ENCODE assay signal across 25 cellular contexts in the genomic region with DNA sequence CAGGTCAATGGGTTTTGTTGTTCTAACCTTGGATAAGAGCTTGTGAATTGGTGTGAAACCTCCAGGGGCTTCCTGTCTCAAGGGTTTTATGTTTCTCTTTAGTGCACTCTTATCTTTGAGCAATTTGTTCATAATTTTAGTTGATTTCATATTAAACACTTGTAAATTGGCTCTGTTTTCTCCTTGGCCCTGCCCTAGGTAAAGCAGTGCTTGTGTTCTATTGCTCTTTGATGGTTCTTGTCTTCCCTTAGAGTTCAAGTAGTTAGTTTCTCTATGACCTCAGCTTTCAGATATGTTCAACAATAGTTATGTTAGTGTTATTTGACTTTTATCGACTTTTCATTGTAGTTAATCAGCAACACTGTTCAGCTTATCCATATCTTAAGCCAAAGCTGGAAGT.
DNase-seq lines count a peak whose midpoint lies in the region; ATAC-seq and TF ChIP-seq lines count a peak whose summit lies in the region.
"Had no signal": no experiment of that assay in that cellular context is flagged by ENCODE, and none has a peak within 500 bp of the region (broad histone marks: within the 10 kb centered on the region; RNA-seq: fewer than 3 reads in every experiment).

No MANE protein-coding gene starts in this region.

- H3K23ac ChIP-seq in mesendoderm (ENCODE audit: low read length): no peak overlapping the region

- DNase-seq in natural killer cell (no peak), lower lobe of right lung (no peak), mesendoderm (peak; percentile 29), HT-29 (ENCODE audit: low spot score) (no peak), NCI-H187 treated with DMSO at 0.1 percent for 48 hours (lab: John Stamatoyannopoulos, UW) (no peak)
- no peak for DNase-seq in natural killer cell treated with Interleukin-12 subunit alpha and Interleukin-12 subunit beta and Interleukin-15 and Interleukin-18, amount 100 ng/mL, for 72 hours (ENCODE audit: low spot score)
- DNase-seq: AML-193; Caco-2; Calu3; CD4-positive, alpha-beta T cell; CD8-positive, alpha-beta T cell; DMS 273 treated with DMSO at 0.1 percent for 48 hours; DMS153; DMS53; DMS79; DND-41; EL; GDM1 had no signal

- no peaks in the 10 kb centered on the region for H3K27me3 Mint-ChIP-seq in natural killer cell (ENCODE audit: low read depth in 2 of 2)
- H3K27me3 Mint-ChIP-seq in natural killer cell treated with Interleukin-12 subunit alpha and Interleukin-12 subunit beta and Interleukin-15 and Interleukin-18, amount 100 ng/mL, for 72 hours: no peaks in the 10 kb centered on the region
- H3K27me3 Mint-ChIP-seq: B cell; CD4-positive, alpha-beta T cell had no signal

- H3K4me1 ChIP-seq in lower lobe of right lung: no peaks in the 10 kb centered on the region
- no peaks in the 10 kb centered on the region for H3K4me1 ChIP-seq in mesendoderm (ENCODE audit: control insufficient read depth, low read depth, low read length)
- H3K4me1 ChIP-seq: A549; BLaER1 treated with 17β-estradiol and CSF1 and Interleukin-3, amounts not matched to agents 10 nM and 100 nM; Caco-2 had no signal

- H2BK120ac ChIP-seq in mesendoderm (ENCODE audit: low read depth, low read length): no peak overlapping the region

- H3K9me3 Mint-ChIP-seq in natural killer cell: peaks cover 2 to 3% of the 10 kb centered on the region in 2 donors
- H3K9me3 Mint-ChIP-seq in natural killer cell treated with Interleukin-12 subunit alpha and Interleukin-12 subunit beta and Interleukin-15 and Interleukin-18, amount 100 ng/mL, for 72 hours: peaks cover 8% of the 10 kb centered on the region

- no peak overlapping the region for H3K4ac ChIP-seq in mesendoderm (ENCODE audit: low read depth, low read length)

- ATAC-seq in natural killer cell (no peak), lower lobe of right lung (peak; percentile 47 to 61), HG03439 (IDR thresholded peaks at IDR 0.05; ENCODE audit: unreplicated experiment) (no peak)
- no peak for ATAC-seq in natural killer cell treated with Interleukin-12 subunit alpha and Interleukin-12 subunit beta and Interleukin-15 and Interleukin-18, amount 100 ng/mL, for 72 hours
- ATAC-seq: A549; CD8-positive, alpha-beta T cell; GM12878 had no signal

- no peak overlapping the region for H2BK15ac ChIP-seq in mesendoderm (replicated peaks; ENCODE audit: low read depth)

- no peak overlapping the region for H4K5ac ChIP-seq in mesendoderm (ENCODE audit: low read length)

- H3K4me1 Mint-ChIP-seq in natural killer cell: peaks cover 6 to 7% of the 10 kb centered on the region in 2 donors
- peaks cover 0 to 6% of the 10 kb centered on the region in 2 donors for H3K4me1 Mint-ChIP-seq in natural killer cell treated with Interleukin-12 subunit alpha and Interleukin-12 subunit beta and Interleukin-15 and Interleukin-18, amount 100 ng/mL, for 72 hours (ENCODE audit: low read depth in 2 of 2)
- H3K4me1 Mint-ChIP-seq: B cell had no signal

- H3K79me2 ChIP-seq in mesendoderm (ENCODE audit: control insufficient read depth, insufficient read depth, low read length): no peaks in the 10 kb centered on the region

- peak overlapping the region; percentile 20 to 65 for H3K27ac Mint-ChIP-seq in natural killer cell
- no peak overlapping the region for H3K27ac Mint-ChIP-seq in natural killer cell treated with Interleukin-12 subunit alpha and Interleukin-12 subunit beta and Interleukin-15 and Interleukin-18, amount 100 ng/mL, for 72 hours
- H3K27ac Mint-ChIP-seq: B cell; CD4-positive, alpha-beta T cell; CD8-positive, alpha-beta T cell had no signal

- H3K27me3 ChIP-seq in lower lobe of right lung (ENCODE audit: low read depth) (no peaks in the 10 kb centered on the region), mesendoderm (ENCODE audit: insufficient read depth, low read length, poor library complexity) (no peaks in the 10 kb centered on the region)
- H3K27me3 ChIP-seq: BLaER1 treated with 17β-estradiol and CSF1 and Interleukin-3, amounts not matched to agents 10 nM and 100 nM had no signal

- TF ChIP-seq CTCF in natural killer cell (IDR thresholded peaks at IDR 0.05) (no peak), lower lobe of right lung (IDR thresholded peaks at IDR 0.05) (no peak)

- H3K4me3 ChIP-seq in lower lobe of right lung (no peak overlapping the region), mesendoderm (ENCODE audit: low read length) (no peak overlapping the region)
- H3K4me3 ChIP-seq: A549; BLaER1 treated with 17β-estradiol and CSF1 and Interleukin-3, amounts not matched to agents 10 nM and 100 nM; GM12878 had no signal

- no peaks in the 10 kb centered on the region for H3K79me1 ChIP-seq in mesendoderm (ENCODE audit: low read length)

- H3K9ac ChIP-seq in mesendoderm (ENCODE audit: low read length): no peak overlapping the region
- H3K9ac ChIP-seq: BLaER1 treated with 17β-estradiol and CSF1 and Interleukin-3, amounts not matched to agents 10 nM and 100 nM had no signal

- no peak overlapping the region for H2BK5ac ChIP-seq in mesendoderm (ENCODE audit: low read length)

- WGBS in mesendoderm (ENCODE audit: extremely low coverage, insufficient coverage, low lambda C conversion rate): no CpG with 5 or more reads among the region's 1 CpG

- intact Hi-C loops in natural killer cell (cut with micrococcal nuclease): no loop called here
- intact Hi-C loops in lower lobe of right lung (cut with DNase I): no loop called here

- no peak overlapping the region for H3K56ac ChIP-seq in mesendoderm (ENCODE audit: low read length)

- H3K18ac ChIP-seq in mesendoderm (ENCODE audit: low read length): no peak overlapping the region

- H3K4me2 ChIP-seq in mesendoderm (ENCODE audit: low read length): no peak overlapping the region
- H3K4me2 ChIP-seq: A549; BLaER1 treated with 17β-estradiol and CSF1 and Interleukin-3, amounts not matched to agents 10 nM and 100 nM had no signal

- H3K36me3 Mint-ChIP-seq in natural killer cell: no peaks in the 10 kb centered on the region
- H3K36me3 Mint-ChIP-seq in natural killer cell treated with Interleukin-12 subunit alpha and Interleukin-12 subunit beta and Interleukin-15 and Interleukin-18, amount 100 ng/mL, for 72 hours: no peaks in the 10 kb centered on the region
- H3K36me3 Mint-ChIP-seq: CD8-positive, alpha-beta T cell had no signal

- H3K27ac ChIP-seq in lower lobe of right lung (no peak overlapping the region), mesendoderm (ENCODE audit: low read depth, low read length) (no peak overlapping the region)
- H3K27ac ChIP-seq: 22Rv1; A549; BLaER1 treated with 17β-estradiol and CSF1 and Interleukin-3, amounts not matched to agents 10 nM and 100 nM; C4-2B had no signal

- H4K8ac ChIP-seq in mesendoderm (ENCODE audit: low read depth, low read length): no peak overlapping the region

- H3K36me3 ChIP-seq in lower lobe of right lung: no peaks in the 10 kb centered on the region
- no peaks in the 10 kb centered on the region for H3K36me3 ChIP-seq in mesendoderm (ENCODE audit: control insufficient read depth, insufficient read depth, low read length)
- H3K36me3 ChIP-seq: BLaER1 treated with 17β-estradiol and CSF1 and Interleukin-3, amounts not matched to agents 10 nM and 100 nM had no signal

- no peaks in the 10 kb centered on the region for H3K9me3 ChIP-seq in lower lobe of right lung
- H3K9me3 ChIP-seq: A549; BLaER1 treated with 17β-estradiol and CSF1 and Interleukin-3, amounts not matched to agents 10 nM and 100 nM; Caco-2 had no signal

- H3K4me3 Mint-ChIP-seq in natural killer cell: peak overlapping the region; percentile 32
- no peak overlapping the region for H3K4me3 Mint-ChIP-seq in natural killer cell treated with Interleukin-12 subunit alpha and Interleukin-12 subunit beta and Interleukin-15 and Interleukin-18, amount 100 ng/mL, for 72 hours
- H3K4me3 Mint-ChIP-seq: B cell; CD4-positive, alpha-beta T cell; CD8-positive, alpha-beta T cell had no signal

- no peak overlapping the region for H2AK5ac ChIP-seq in mesendoderm (ENCODE audit: low read length)

Comparison
In these comparisons a context has a peak if more than half of its experiments do, and no peak if none do; other contexts are left out.
1. H3K27ac Mint-ChIP-seq: peak in natural killer cell (2 of 2); none in natural killer cell treated with Interleukin-12 subunit alpha and Interleukin-12 subunit beta and Interleukin-15 and Interleukin-18, amount 100 ng/mL, for 72 hours (0 of 2).
2. ATAC-seq: peak in lower lobe of right lung (2 of 2); none in natural killer cell (0 of 3), natural killer cell treated with Interleukin-12 subunit alpha and Interleukin-12 subunit beta and Interleukin-15 and Interleukin-18, amount 100 ng/mL, for 72 hours (0 of 2) and HG03439 (single experiment).